24 cellular contexts compared by ENCODE assay signal in the genomic region with DNA sequence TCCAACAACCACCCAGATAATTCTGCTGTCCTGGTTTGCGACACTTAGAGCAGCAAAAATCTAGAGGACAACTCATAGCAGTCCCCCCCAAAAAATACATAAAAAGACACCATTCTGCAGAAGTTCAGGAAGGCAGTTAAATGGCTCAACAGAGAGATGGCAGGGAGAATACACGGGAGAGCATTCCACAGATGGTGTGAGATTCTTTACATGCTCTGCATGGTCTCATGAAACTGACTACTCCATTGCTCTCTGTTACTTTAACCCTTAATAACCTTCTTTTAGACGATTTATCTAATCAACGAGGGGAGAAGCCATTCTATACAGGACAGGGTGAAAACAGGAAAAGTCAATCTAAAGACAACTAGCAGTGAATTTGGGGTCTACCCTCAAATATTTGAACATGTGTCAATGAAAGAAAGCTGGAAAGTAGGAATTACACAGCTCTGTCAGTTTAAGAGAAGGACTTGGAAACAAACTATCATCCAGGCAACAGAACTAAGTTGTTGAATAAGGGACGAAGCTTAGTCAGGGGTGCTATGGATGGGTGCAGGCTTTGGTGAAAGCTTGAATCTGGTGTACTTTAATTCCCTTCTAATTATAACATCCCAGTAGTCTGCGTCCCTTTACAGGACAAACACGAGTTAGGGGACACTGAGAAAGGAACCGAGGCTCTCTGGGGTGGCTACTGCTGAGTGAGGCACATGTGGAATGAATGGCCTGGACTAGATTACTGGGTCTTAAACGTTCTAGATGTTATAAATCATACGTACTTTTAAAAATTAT. TPM values are rescaled to one million over a fixed set of nuclear protein-coding genes. Genes with fewer than 3 reads are reported as not detected.
DNase-seq lines count a peak whose midpoint lies in the region; TF ChIP-seq lines count a peak whose summit lies in the region.
"Had no signal": no experiment of that assay in that cellular context is flagged by ENCODE, and none has a peak within 500 bp of the region (broad histone marks: within the 10 kb centered on the region; RNA-seq: fewer than 3 reads in every experiment).

No MANE protein-coding gene starts in this region.

- H2AFZ ChIP-seq in mammary epithelial cell (ENCODE audit: low read depth, low read length) (no peak overlapping the region), mesenchymal stem cell (ENCODE audit: low read depth, low read length) (no peak overlapping the region)

- H3K9ac ChIP-seq in mammary epithelial cell (ENCODE audit: insufficient read depth, low read length), result no peak overlapping the region
- no peak overlapping the region for H3K9ac ChIP-seq in mesenchymal stem cell (ENCODE audit: low read length)

- no peak overlapping the region for H2BK15ac ChIP-seq in mesenchymal stem cell (ENCODE audit: low read depth, poor library complexity, severe bottlenecking)

- peaks cover 37% of the 10 kb centered on the region for H3K4me1 ChIP-seq in mammary epithelial cell (ENCODE audit: insufficient read depth, low read length)
- peaks cover 0 to 71% (median 58%) of the 10 kb centered on the region in 4 donors for H3K4me1 ChIP-seq in esophagus muscularis mucosa
- H3K4me1 ChIP-seq in mesenchymal stem cell (ENCODE audit: control insufficient read depth, insufficient read depth, low read depth, low read length), result peaks cover 5% of the 10 kb centered on the region
- H3K4me1 ChIP-seq in vagina, result peaks cover 25% of the 10 kb centered on the region
- H3K4me1 ChIP-seq: BE2C, colonic mucosa had no signal

- peak overlapping the region; percentile 69 for H4K8ac ChIP-seq in mesenchymal stem cell (ENCODE audit: low read length)

- no TSS peak for BruUV-seq in MCF 10A (replicated peaks; lab: Mats Ljungman, UMichigan)
- BruUV-seq in mammary epithelial cell (replicated peaks; lab: Mats Ljungman, UMichigan), result no TSS peak

- H2BK5ac ChIP-seq in mesenchymal stem cell (ENCODE audit: low read depth, low read length, poor library complexity, severe bottlenecking), result no peak overlapping the region

- no peak for TF ChIP-seq POLR2A in esophagus muscularis mucosa (IDR thresholded peaks at IDR 0.05; ENCODE audit: low read depth)
- no peak for TF ChIP-seq POLR2A in vagina (IDR thresholded peaks at IDR 0.05)

- H3K14ac ChIP-seq in mesenchymal stem cell (ENCODE audit: low read length in 2 of 2), result no peak overlapping the region

- H3K27ac Mint-ChIP-seq in MCF 10A (ENCODE audit: low read depth, unreplicated experiment), result peak overlapping the region; percentile 54
- H3K27ac Mint-ChIP-seq: activated T-cell treated with anti-CD3 and anti-CD28 coated beads, Interleukin-2, amount 50 U/mL, for 24 hours had no signal

- H3K4ac ChIP-seq in mesenchymal stem cell (ENCODE audit: low read depth in 1 of 2, low read length in 2 of 2), result no peak overlapping the region

- no peak overlapping the region for H2BK120ac ChIP-seq in mesenchymal stem cell (ENCODE audit: low read depth, low read length)

- peaks cover 5% of the 10 kb centered on the region for H3K79me1 ChIP-seq in mesenchymal stem cell (replicated peaks; ENCODE audit: low read length, poor library complexity, severe bottlenecking)

- H2AK5ac ChIP-seq in mesenchymal stem cell (ENCODE audit: low read length, severe bottlenecking), result peak overlapping the region; percentile 62

- no peak overlapping the region for H3K4me2 ChIP-seq in mammary epithelial cell (ENCODE audit: insufficient read depth, low read depth, low read length)
- H3K4me2 ChIP-seq in mesenchymal stem cell (ENCODE audit: low read length, poor library complexity, severe bottlenecking), result peak overlapping the region; percentile 58

- POLR2A ChIA-PET in MCF 10A (lab: Yijun Ruan, JAX), result interaction anchor here (0.6 to 10.9 kb wide), 4 partner anchors 14 to 671 kb away, joined by 3 to 717 read pairs (median 254); a partner anchor contains a TSS

- TF ChIP-seq EP300 in esophagus muscularis mucosa (IDR thresholded peaks at IDR 0.05), result no peak

- no peak overlapping the region for H4K91ac ChIP-seq in mesenchymal stem cell (ENCODE audit: low read length)

- TF ChIP-seq CTCF in MCF 10A (IDR thresholded peaks at IDR 0.05; ENCODE audit: unreplicated experiment), result no peak
- TF ChIP-seq CTCF in mammary epithelial cell (conservative IDR thresholded peaks at IDR 0.05 in 1 of 2, IDR thresholded peaks at IDR 0.05 in 1 of 2; ENCODE audit: extremely low read depth in 1 of 2, insufficient read depth in 1 of 2, low read depth in 1 of 2, low read length in 2 of 2), result no peak
- no peak for TF ChIP-seq CTCF in esophagus muscularis mucosa (IDR thresholded peaks at IDR 0.05)
- no peak for TF ChIP-seq CTCF in vagina (IDR thresholded peaks at IDR 0.05)

- H3K27me3 ChIP-seq in mammary epithelial cell (ENCODE audit: insufficient read depth, low read length) (no peaks in the 10 kb centered on the region), esophagus muscularis mucosa (peaks cover 0 to 4% (median 0%) of the 10 kb centered on the region in 4 donors), mesenchymal stem cell (ENCODE audit: control insufficient read depth in 1 of 2, insufficient read depth in 1 of 2, low read length in 2 of 2) (no peaks in the 10 kb centered on the region), vagina (no peaks in the 10 kb centered on the region)
- H3K27me3 ChIP-seq: colonic mucosa had no signal

- no peaks in the 10 kb centered on the region for H3K9me3 ChIP-seq in mammary epithelial cell (replicated peaks; ENCODE audit: insufficient read depth, low read length)
- no peaks in the 10 kb centered on the region for H3K9me3 ChIP-seq in esophagus muscularis mucosa
- no peaks in the 10 kb centered on the region for H3K9me3 ChIP-seq in mesenchymal stem cell (ENCODE audit: control insufficient read depth, low read length)
- no peaks in the 10 kb centered on the region for H3K9me3 ChIP-seq in vagina
- H3K9me3 ChIP-seq: BE2C, colonic mucosa, psoas muscle had no signal

- peaks cover 4% of the 10 kb centered on the region for H3K36me3 ChIP-seq in mammary epithelial cell (ENCODE audit: insufficient read depth, low read length)
- no peaks in the 10 kb centered on the region for H3K36me3 ChIP-seq in esophagus muscularis mucosa
- peaks cover 0 to 3% of the 10 kb centered on the region in 2 experiments for H3K36me3 ChIP-seq in mesenchymal stem cell (ENCODE audit: control insufficient read depth in 1 of 2, insufficient read depth in 2 of 2, low read depth in 1 of 2, low read length in 2 of 2)
- H3K36me3 ChIP-seq in vagina, result no peaks in the 10 kb centered on the region
- H3K36me3 ChIP-seq: BE2C, colonic mucosa had no signal

- H3K9me3 Mint-ChIP-seq in MCF 10A (ENCODE audit: unreplicated experiment), result no peaks in the 10 kb centered on the region
- H3K9me3 Mint-ChIP-seq: neural crest cell had no signal

- no peak overlapping the region for H2BK12ac ChIP-seq in mesenchymal stem cell (ENCODE audit: low read length in 2 of 2)

- dilution Hi-C loops in mammary epithelial cell (cut with HindIII; ENCODE audit: low sequenced_read_pairs), result loop anchor here (5.0 kb wide), 2 partner anchors 60 to 280 kb away; no protein-coding TSS in a partner anchor

- DNase-seq in MCF 10A (ENCODE audit: unreplicated experiment), result no peak
- DNase-seq in mammary epithelial cell, result no peak
- DNase-seq in esophagus muscularis mucosa (ENCODE audit: extremely low spot score), result no peak
- no peak for DNase-seq in mesenchymal stem cell
- DNase-seq in vagina (ENCODE audit: extremely low spot score in 2 of 2), result no peak
- no peak for DNase-seq in NCI-H345 (lab: John Stamatoyannopoulos, UW)
- no peak for DNase-seq in epidermal melanocyte (ENCODE audit: insufficient read length, low spot score)
- no peak for DNase-seq in NCI-H2107 (lab: John Stamatoyannopoulos, UW)
- DNase-seq: activated CD4-positive, CD25-positive, alpha-beta regulatory T cell treated with anti-CD3 and anti-CD28 coated beads, Interleukin-2, amount 50 U/mL, for 72 hours; activated naive CD4-positive, alpha-beta T cell treated with anti-CD3 and anti-CD28 coated beads, Interleukin-2, amount 50 U/mL, for 16 hours; activated T-cell treated with anti-CD3 and anti-CD28 coated beads, Interleukin-2, amount 50 U/mL, for 24 hours; BE2C; colonic mucosa; DND-41; H7; Karpas-422; midbrain; NCI-H2081 treated with DMSO at 0.1 percent for 48 hours; NCI-H510A; NK-92 treated with Interleukin-12 subunit alpha and Interleukin-12 subunit beta, amount 100 ng/mL, for 24 hours; psoas muscle; stimulated activated CD4-positive, alpha-beta T cell treated with anti-CD3 and anti-CD28 coated beads, Interleukin-12 subunit alpha, Interleukin-12 subunit beta, amount 100 ng/mL, for 4 hours had no signal

- H3K4me1 Mint-ChIP-seq in MCF 10A (ENCODE audit: insufficient read depth, unreplicated experiment), result peaks cover 40% of the 10 kb centered on the region

- H3K23ac ChIP-seq in mesenchymal stem cell (ENCODE audit: low read length in 2 of 2), result no peak overlapping the region

- H3K18ac ChIP-seq in mesenchymal stem cell (ENCODE audit: low read depth in 1 of 2, low read length in 2 of 2), result no peak overlapping the region

- H3K27me3 Mint-ChIP-seq in MCF 10A (ENCODE audit: insufficient read depth, unreplicated experiment), result no peaks in the 10 kb centered on the region

- WGBS in mammary epithelial cell (ENCODE audit: low coverage, missing lambda C conversion rate), result 75% methylated on average over 10 of the region's 10 CpGs
- 60% methylated on average over 10 of the region's 10 CpGs for WGBS in esophagus muscularis mucosa
- WGBS in mesenchymal stem cell, result 70% methylated on average over 4 of the region's 10 CpGs

- in situ Hi-C loops in mammary epithelial cell (cut with MboI; ENCODE audit: low sequenced_read_pairs in 2 of 2), result loop anchor here (25.0 kb wide), 2 partner anchors 390 to 660 kb away; a partner anchor contains a TSS

- H4K20me1 ChIP-seq in mammary epithelial cell (ENCODE audit: insufficient read depth, low read length), result no peaks in the 10 kb centered on the region

- peaks cover 100% of the 10 kb centered on the region for H3K79me2 ChIP-seq in mammary epithelial cell (ENCODE audit: insufficient read depth, low read length)

- H3K27ac ChIP-seq in mammary epithelial cell (ENCODE audit: insufficient read depth, low read depth, low read length) (no peak overlapping the region), esophagus muscularis mucosa (replicated peaks in 1 of 4) (peak overlapping the region; percentile 55 to 97 (median 69)), mesenchymal stem cell (ENCODE audit: low read length, poor library complexity, severe bottlenecking) (peak overlapping the region; percentile 84), vagina (peak overlapping the region; percentile 96)
- H3K27ac ChIP-seq: 22Rv1, colonic mucosa, psoas muscle had no signal

- peak overlapping the region; percentile 24 for H3K4me3 Mint-ChIP-seq in MCF 10A (ENCODE audit: unreplicated experiment)
- H3K4me3 Mint-ChIP-seq: activated T-cell treated with anti-CD3 and anti-CD28 coated beads, Interleukin-2, amount 50 U/mL, for 24 hours; neural crest cell had no signal

- H3K4me3 ChIP-seq in mammary epithelial cell (replicated peaks in 1 of 3; ENCODE audit: insufficient read depth in 1 of 3, low read depth in 2 of 3, low read length in 3 of 3) (no peak overlapping the region), esophagus muscularis mucosa (peak overlapping the region in 2 of 4 donors; percentile 24 to 32), mesenchymal stem cell (ENCODE audit: insufficient read depth in 1 of 2, low read depth in 1 of 2, low read length in 2 of 2) (no peak overlapping the region), vagina (peak overlapping the region in 1 of 2 donors; percentile 93)
- H3K4me3 ChIP-seq: colonic mucosa, psoas muscle had no signal

- H3K36me3 Mint-ChIP-seq in MCF 10A (ENCODE audit: insufficient read depth, unreplicated experiment), result peaks cover 55% of the 10 kb centered on the region

- intact Hi-C loops in MCF 10A (cut with micrococcal nuclease), result no loop called here
- intact Hi-C loops in mammary epithelial cell (cut with micrococcal nuclease), result loop anchor here (10.0 kb wide), 1 partner anchor 437 kb away; no protein-coding TSS in a partner anchor
- intact Hi-C loops in esophagus muscularis mucosa (cut with DNase I), result loop anchor here (10.0 kb wide), 2 partner anchors 237 to 397 kb away; a partner anchor contains a TSS
- intact Hi-C loops in vagina (cut with DNase I), result no loop called here

- CTCF ChIA-PET in MCF 10A (lab: Yijun Ruan, JAX), result interaction anchor here (0.6 to 2.3 kb wide), 4 partner anchors 13 to 1239 kb away, joined by 3 to 10 read pairs (median 4); no protein-coding TSS in a partner anchor
- CTCF ChIA-PET in mammary epithelial cell (lab: Charles Lee; ENCODE audit: low non-redundant PET), result no interaction called here

RNA-seq across cellular contexts. Expression of a gene that starts 5.1 kb away (rescaled TPM):
- total RNA-seq in MCF 10A (2022) (103 and 120 TPM in 2 replicates), mammary epithelial cell (100 to 1,000 TPM; 266 to 424 TPM), esophagus muscularis mucosa (100 to 1,000 TPM in 1 of 4 donors, 10 to 100 TPM in 3; 81.0 to 123 (median 83.9) TPM), vagina (279 TPM)
- 159 TPM for polyA plus RNA-seq in mammary epithelial cell
- 226 TPM for polyA minus RNA-seq in mammary epithelial cell
- 54.7 TPM for polyA plus RNA-seq in mesenchymal stem cell (2013, experiment 1 of 2)
- 58.3 TPM for polyA plus RNA-seq in mesenchymal stem cell (2013, experiment 2 of 2)

RNA-seq across cellular contexts. Expression of a gene that starts 59.6 kb away (rescaled TPM):
- total RNA-seq in MCF 10A (2022), result 3.4 and 7.0 TPM in 2 replicates
- total RNA-seq in mammary epithelial cell, result 1 to 10 TPM; 1.6 to 7.3 TPM
- polyA plus RNA-seq in mammary epithelial cell, result 0.51 TPM
- polyA minus RNA-seq in mammary epithelial cell, result 2.8 TPM
- 1 to 10 TPM; 1.2 to 3.3 (median 2.2) TPM for total RNA-seq in esophagus muscularis mucosa
- polyA plus RNA-seq in mesenchymal stem cell (2013, experiment 1 of 2), result 0.62 TPM
- 0.59 TPM for polyA plus RNA-seq in mesenchymal stem cell (2013, experiment 2 of 2)
- total RNA-seq in vagina, result 2.2 TPM

Comparison
In these comparisons a context has a peak if more than half of its experiments do, and no peak if none do; other contexts are left out.
1. intact Hi-C loops: an anchor here in mammary epithelial cell (10.0 kb wide) and esophagus muscularis mucosa (10.0 kb wide); none called in MCF 10A and vagina.